Comparison of ENCODE assay signal across 13 cellular contexts in genomic region chr1:54305906-54306514, GRCh38.
A peak's percentile ranks its signal among the peaks of the same experiment; 100 is the strongest.
DNase-seq lines count a peak whose midpoint lies in the region; ATAC-seq and TF ChIP-seq lines count a peak whose summit lies in the region.
"Had no signal": no experiment of that assay in that cellular context is flagged by ENCODE, and none has a peak within 500 bp of the region (broad histone marks: within the 10 kb centered on the region; RNA-seq: fewer than 3 reads in every experiment).

No MANE protein-coding gene starts in this region.

- H3K4me1 ChIP-seq in right atrium auricular region: peaks cover 0 to 59% of the 10 kb centered on the region in 2 donors
- H3K4me1 ChIP-seq in endodermal cell (ENCODE audit: control insufficient read depth, insufficient read depth, low read length): peaks cover 44% of the 10 kb centered on the region
- peaks cover 16% of the 10 kb centered on the region for H3K4me1 ChIP-seq in right cardiac atrium (ENCODE audit: control insufficient read depth, insufficient read depth, low read length)
- peaks cover 51% of the 10 kb centered on the region for H3K4me1 ChIP-seq in psoas muscle

- H3K4me3 ChIP-seq in right atrium auricular region (no peak overlapping the region), endodermal cell (ENCODE audit: low read length) (no peak overlapping the region), right cardiac atrium (ENCODE audit: low read length) (no peak overlapping the region), psoas muscle (no peak overlapping the region)
- H3K4me3 ChIP-seq: BLaER1 treated with 17β-estradiol and CSF1 and Interleukin-3, amounts not matched to agents 10 nM and 100 nM had no signal

- DNase-seq in Right ventricle myocardium inferior (ENCODE audit: missing footprints) (no peak), right atrium auricular region (ENCODE audit: low spot score) (no peak), endodermal cell (no peak), right cardiac atrium (no peak), psoas muscle (peak in 1 of 2 donors; percentile 26), NCI-H510A treated with DMSO at 0.1 percent for 48 hours (lab: John Stamatoyannopoulos, UW) (no peak), omental fat pad (ENCODE audit: low spot score) (no peak)
- DNase-seq: DMS153, NCI-H1436 treated with DMSO at 0.1 percent for 48 hours, NCI-H2081, NCI-H526 treated with DMSO at 0.1 percent for 48 hours had no signal

- peak overlapping the region; percentile 1 for H3K27ac Mint-ChIP-seq in endodermal cell

- no peaks in the 10 kb centered on the region for H3K9me3 Mint-ChIP-seq in endodermal cell

- no peak overlapping the region for H3K9ac ChIP-seq in endodermal cell (ENCODE audit: extremely low read depth, low read length, poor library complexity, severe bottlenecking)
- H3K9ac ChIP-seq: BLaER1 treated with 17β-estradiol and CSF1 and Interleukin-3, amounts not matched to agents 10 nM and 100 nM had no signal

- TF ChIP-seq CTCF in right atrium auricular region (IDR thresholded peaks at IDR 0.05): no peak
- TF ChIP-seq CTCF in endodermal cell (conservative IDR thresholded peaks at IDR 0.05): no peak
- no peak for TF ChIP-seq CTCF in psoas muscle (IDR thresholded peaks at IDR 0.05)
- TF ChIP-seq CTCF in omental fat pad (IDR thresholded peaks at IDR 0.05): no peak

- H3K9me3 ChIP-seq in right atrium auricular region (no peaks in the 10 kb centered on the region), endodermal cell (ENCODE audit: control insufficient read depth, low read length) (no peaks in the 10 kb centered on the region), right cardiac atrium (ENCODE audit: control insufficient read depth, low read length) (no peaks in the 10 kb centered on the region), psoas muscle (no peaks in the 10 kb centered on the region)
- H3K9me3 ChIP-seq: BLaER1 treated with 17β-estradiol and CSF1 and Interleukin-3, amounts not matched to agents 10 nM and 100 nM had no signal

- peaks cover 84% of the 10 kb centered on the region for H3K4me1 Mint-ChIP-seq in endodermal cell

- H3K36me3 Mint-ChIP-seq in endodermal cell (ENCODE audit: low read depth): peaks cover 42% of the 10 kb centered on the region

- ATAC-seq in Right ventricle myocardium inferior (peak; percentile 82), right cardiac atrium (peak; percentile 67 to 77), psoas muscle (peak; percentile 34 to 76 (median 55)), HG03108 (IDR thresholded peaks at IDR 0.05; ENCODE audit: unreplicated experiment) (no peak), omental fat pad (ENCODE audit: low FRiP score) (no peak)

- intact Hi-C loops in Right ventricle myocardium inferior (cut with DNase I) (no loop called here), right cardiac atrium (cut with DNase I) (loop anchor here in 1 of 4 donors (10.0 kb wide), 1 partner anchor 179 kb away; no protein-coding TSS in a partner anchor), psoas muscle (cut with DNase I) (loop anchor here in 1 of 2 donors (5.0 kb wide), 1 partner anchor 36 kb away; no protein-coding TSS in a partner anchor)

- 89% methylated on average over 4 to 7 of the region's 7 CpGs for WGBS in endodermal cell (ENCODE audit: insufficient coverage in 1 of 2, insufficient read length in 1 of 2), 2 experiments
- 61% methylated on average over 7 of the region's 7 CpGs for WGBS in right cardiac atrium
- WGBS in psoas muscle, 3 donors: 44 to 61% (median 44%) methylated on average over 7 of the region's 7 CpGs

- H3K27me3 Mint-ChIP-seq in endodermal cell (ENCODE audit: insufficient read depth): no peaks in the 10 kb centered on the region

- no peak overlapping the region for H3K4me3 Mint-ChIP-seq in endodermal cell

- H3K27ac ChIP-seq in right atrium auricular region (no peak overlapping the region), endodermal cell (ENCODE audit: low read depth, low read length) (no peak overlapping the region), right cardiac atrium (ENCODE audit: low read length) (no peak overlapping the region), psoas muscle (peak overlapping the region; percentile 55)
- H3K27ac ChIP-seq: BLaER1 treated with 17β-estradiol and CSF1 and Interleukin-3, amounts not matched to agents 10 nM and 100 nM had no signal

- H3K36me3 ChIP-seq in right atrium auricular region (no peaks in the 10 kb centered on the region), endodermal cell (ENCODE audit: control insufficient read depth, insufficient read depth, low read length) (peaks cover 59% of the 10 kb centered on the region), psoas muscle (ENCODE audit: insufficient read depth in 1 of 2, low read depth in 1 of 2) (no peaks in the 10 kb centered on the region)

- no peaks in the 10 kb centered on the region for H3K27me3 ChIP-seq in right atrium auricular region
- no peaks in the 10 kb centered on the region for H3K27me3 ChIP-seq in endodermal cell (ENCODE audit: control insufficient read depth, insufficient read depth, low read length, poor library complexity, severe bottlenecking)
- no peaks in the 10 kb centered on the region for H3K27me3 ChIP-seq in right cardiac atrium (ENCODE audit: control insufficient read depth, insufficient read depth)
- H3K27me3 ChIP-seq in psoas muscle (ENCODE audit: insufficient read depth in 3 of 3, low read length in 2 of 3): no peaks in the 10 kb centered on the region
- H3K27me3 ChIP-seq: BLaER1 treated with 17β-estradiol and CSF1 and Interleukin-3, amounts not matched to agents 10 nM and 100 nM had no signal

Comparison
In these comparisons a context has a peak if more than half of its experiments do, and no peak if none do; other contexts are left out.
1. ATAC-seq: peak in Right ventricle myocardium inferior (single experiment), right cardiac atrium (2 of 2) and psoas muscle (4 of 4); none in HG03108 (single experiment) and omental fat pad (single experiment).